Comparison of ENCODE assay signal across 1 cellular context in genomic region chr6:22271044-22271443, GRCh38.
TF ChIP-seq lines count a peak whose summit lies in the region.

No MANE protein-coding gene starts in this region.

TF ChIP-seq in GM12878, 131 proteins besides CTCF, POLR2A, EP300 and RAD21 (continued from another document):
- TF ChIP-seq REST (IDR thresholded peaks at IDR 0.05; ENCODE audit: low read depth, low read length): no peak
- no peak for TF ChIP-seq CUX1 (IDR thresholded peaks at IDR 0.05; ENCODE audit: insufficient replicate concordance, low read depth, low read length)
- TF ChIP-seq RB1 (IDR thresholded peaks at IDR 0.05; ENCODE audit: borderline replicate concordance): no peak
- 0 out of 2 replicates have a peak, but pooled peaks have one; percentile 32 for TF ChIP-seq CREB1 (IDR thresholded peaks at IDR 0.05; ENCODE audit: low read depth)
- no peak for TF ChIP-seq USF1 (IDR thresholded peaks at IDR 0.05; ENCODE audit: borderline replicate concordance, extremely low read length, insufficient read depth, low read depth, low read length)
- no peak for TF ChIP-seq KDM1A (IDR thresholded peaks at IDR 0.05; ENCODE audit: borderline replicate concordance)
- TF ChIP-seq ZNF592 (IDR thresholded peaks at IDR 0.05): no peak
- no peak for TF ChIP-seq MYB (IDR thresholded peaks at IDR 0.05; ENCODE audit: borderline replicate concordance, low read depth, low read length)
- TF ChIP-seq CBFB (IDR thresholded peaks at IDR 0.05; ENCODE audit: low read depth): no peak
- TF ChIP-seq JUND (IDR thresholded peaks at IDR 0.05; ENCODE audit: low read depth, low read length): no peak
- no peak for TF ChIP-seq PAX8 (IDR thresholded peaks at IDR 0.05)
- no peak for TF ChIP-seq RFX5 (IDR thresholded peaks at IDR 0.05; ENCODE audit: low read depth, low read length)
- TF ChIP-seq ZNF687 (IDR thresholded peaks at IDR 0.05): no peak
- TF ChIP-seq ETV6 (conservative IDR thresholded peaks at IDR 0.05 in 1 of 2, IDR thresholded peaks at IDR 0.05 in 1 of 2; ENCODE audit: borderline replicate concordance in 1 of 2, low read depth in 1 of 2): peak in 1 of 2 experiments; percentile 72; a peak in 1 of 4 replicates
- no peak for TF ChIP-seq RELA (IDR thresholded peaks at IDR 0.05; ENCODE audit: borderline replicate concordance, partially characterized antibody)
- peak; percentile 33 to 63; a peak in 3 of 4 replicates for TF ChIP-seq IKZF2 (IDR thresholded peaks at IDR 0.05)
- no peak for TF ChIP-seq SMC3 (IDR thresholded peaks at IDR 0.05; ENCODE audit: borderline replicate concordance, low read length)
- TF ChIP-seq ATF3 (IDR thresholded peaks at IDR 0.05; ENCODE audit: borderline replicate concordance, extremely low read depth, low read depth, low read length): no peak
- no peak for TF ChIP-seq EGR1 (IDR thresholded peaks at IDR 0.05; ENCODE audit: borderline replicate concordance in 1 of 2, low read depth in 2 of 2, low read length in 2 of 2)
- TF ChIP-seq SIX5 (IDR thresholded peaks at IDR 0.05; ENCODE audit: low read depth, low read length, severe bottlenecking): no peak
- no peak for TF ChIP-seq CHD1 (IDR thresholded peaks at IDR 0.05; ENCODE audit: low read depth, low read length)
TF ChIP-seq in GM12878: peak in this region for 24.
